In the genomic region with DNA sequence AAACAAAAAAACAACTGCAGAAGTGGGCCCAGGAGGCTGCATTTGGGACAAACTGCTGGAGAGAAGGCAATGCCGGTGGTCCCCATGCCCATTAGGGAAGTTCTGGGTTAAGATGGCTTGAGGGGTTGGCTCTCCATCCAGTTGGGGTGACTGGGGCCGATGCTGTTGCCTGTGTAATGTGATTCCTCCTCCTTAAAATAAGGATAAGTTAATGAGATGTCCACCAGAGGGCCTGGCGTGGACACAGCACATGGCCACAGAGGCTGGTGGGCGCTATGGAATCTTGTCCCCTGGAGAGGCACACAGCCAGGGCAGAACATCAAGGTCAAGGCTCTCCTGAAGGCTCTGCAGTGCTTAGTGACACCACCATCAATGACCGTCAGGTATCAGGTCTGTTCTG, we compare ENCODE assay signal across 8 cellular contexts. TPM values are rescaled to one million over a fixed set of nuclear protein-coding genes. Genes with fewer than 3 reads are reported as not detected.
A peak's percentile ranks its signal among the peaks of the same experiment; 100 is the strongest.
DNase-seq lines count a peak whose midpoint lies in the region; ATAC-seq and TF ChIP-seq lines count a peak whose summit lies in the region.

No MANE protein-coding gene starts in this region.

- H3K27me3 Mint-ChIP-seq in activated CD8-positive, alpha-beta memory T cell treated with anti-CD3 and anti-CD28 coated beads, Interleukin-2, amount 10 ng/mL, durations not matched to agents 7 days and 5 days: peaks cover 33% of the 10 kb centered on the region
- H3K27me3 Mint-ChIP-seq in endothelial cell (ENCODE audit: unreplicated experiment): peaks cover 16% of the 10 kb centered on the region

- H3K36me3 Mint-ChIP-seq in activated CD8-positive, alpha-beta memory T cell treated with anti-CD3 and anti-CD28 coated beads, Interleukin-2, amount 10 ng/mL, durations not matched to agents 7 days and 5 days: no peaks in the 10 kb centered on the region
- H3K36me3 Mint-ChIP-seq in endothelial cell (ENCODE audit: low read depth, unreplicated experiment): peaks cover 3% of the 10 kb centered on the region

- H3K9me3 Mint-ChIP-seq in activated CD8-positive, alpha-beta memory T cell treated with anti-CD3 and anti-CD28 coated beads, Interleukin-2, amount 10 ng/mL, durations not matched to agents 7 days and 5 days (ENCODE audit: low read depth): no peaks in the 10 kb centered on the region
- no peaks in the 10 kb centered on the region for H3K9me3 Mint-ChIP-seq in endothelial cell (ENCODE audit: unreplicated experiment)

- H3K4me3 ChIP-seq in NB4 (ENCODE audit: low read depth, low read length) (peak overlapping the region; percentile 5), sigmoid colon (no peak overlapping the region), MG63 (no peak overlapping the region), gastrocnemius medialis (no peak overlapping the region)

- 55 to 61% methylated on average over 5 of the region's 5 CpGs for WGBS in sigmoid colon, 2 donors

- TF ChIP-seq CTCF in NB4 (IDR thresholded peaks at IDR 0.05; ENCODE audit: low read depth, low read length) (peak; percentile 41), endothelial cell (IDR thresholded peaks at IDR 0.05; ENCODE audit: unreplicated experiment) (peak; percentile 50), sigmoid colon (IDR thresholded peaks at IDR 0.05) (no peak), gastrocnemius medialis (IDR thresholded peaks at IDR 0.05 in 4 of 5, conservative IDR thresholded peaks at IDR 0.05 in 1 of 5) (peak in 1 of 5 experiments; percentile 17)

- no peak overlapping the region for H3K27ac Mint-ChIP-seq in activated CD8-positive, alpha-beta memory T cell treated with anti-CD3 and anti-CD28 coated beads, Interleukin-2, amount 10 ng/mL, durations not matched to agents 7 days and 5 days
- H3K27ac Mint-ChIP-seq in endothelial cell (ENCODE audit: unreplicated experiment): no peak overlapping the region

- H3K36me3 ChIP-seq in sigmoid colon: no peaks in the 10 kb centered on the region
- no peaks in the 10 kb centered on the region for H3K36me3 ChIP-seq in MG63
- no peaks in the 10 kb centered on the region for H3K36me3 ChIP-seq in gastrocnemius medialis

- intact Hi-C loops in sigmoid colon (cut with DNase I): no loop called here
- intact Hi-C loops in gastrocnemius medialis (cut with DNase I; ENCODE audit: low total_unique reads): no loop called here

- in situ Hi-C loops in gastrocnemius medialis (cut with MboI; ENCODE audit: low sequenced_read_pairs in 4 of 4): no loop called here

- TF ChIP-seq POLR2A in NB4 (IDR thresholded peaks at IDR 0.05; ENCODE audit: extremely low read depth, insufficient read length) (no peak), sigmoid colon (IDR thresholded peaks at IDR 0.05) (no peak), gastrocnemius medialis (IDR thresholded peaks at IDR 0.05) (no peak)

- H3K4me1 ChIP-seq in sigmoid colon (peaks cover 0 to 18% (median 15%) of the 10 kb centered on the region in 4 donors), gastrocnemius medialis (no peaks in the 10 kb centered on the region)

- peaks cover 31% of the 10 kb centered on the region for H3K4me1 Mint-ChIP-seq in activated CD8-positive, alpha-beta memory T cell treated with anti-CD3 and anti-CD28 coated beads, Interleukin-2, amount 10 ng/mL, durations not matched to agents 7 days and 5 days
- peaks cover 3% of the 10 kb centered on the region for H3K4me1 Mint-ChIP-seq in endothelial cell (ENCODE audit: unreplicated experiment)

- no peak for TF ChIP-seq EP300 in sigmoid colon (IDR thresholded peaks at IDR 0.05)

- no peak for DNase-seq in activated CD8-positive, alpha-beta memory T cell treated with anti-CD3 and anti-CD28 coated beads, Interleukin-2, amount 10 ng/mL, durations not matched to agents 7 days and 5 days
- DNase-seq in activated CD8-positive, alpha-beta memory T cell treated with anti-CD3 and anti-CD28 coated beads, Interleukin-2, amount 50 U/mL, for 4 hours: no peak
- DNase-seq in NB4 (ENCODE audit: low read depth) (peak; percentile 72), endothelial cell (ENCODE audit: low spot score) (no peak), sigmoid colon (peak; percentile 35), MG63 (no peak), gastrocnemius medialis (no peak)
- no peak for DNase-seq in stimulated activated CD4-positive, alpha-beta T cell treated with anti-CD3 and anti-CD28 coated beads, Interleukin-12 subunit alpha, Interleukin-12 subunit beta, amount 100 ng/mL, for 4 hours

- no peak for ATAC-seq in activated CD8-positive, alpha-beta memory T cell treated with anti-CD3 and anti-CD28 coated beads, Interleukin-2, amount 10 ng/mL, durations not matched to agents 7 days and 5 days
- ATAC-seq in gastrocnemius medialis: no peak

- H3K27me3 ChIP-seq in sigmoid colon (peaks cover 22 to 74% (median 59%) of the 10 kb centered on the region in 3 donors), MG63 (peaks cover 54% of the 10 kb centered on the region), gastrocnemius medialis (peaks cover 57 to 70% (median 57%) of the 10 kb centered on the region in 3 donors)

- H3K9me3 ChIP-seq in sigmoid colon: no peaks in the 10 kb centered on the region
- no peaks in the 10 kb centered on the region for H3K9me3 ChIP-seq in MG63
- no peaks in the 10 kb centered on the region for H3K9me3 ChIP-seq in gastrocnemius medialis

- H3K27ac ChIP-seq in sigmoid colon: no peak overlapping the region
- peak overlapping the region in 1 of 4 donors; percentile 28 for H3K27ac ChIP-seq in gastrocnemius medialis

- CTCF ChIA-PET in activated CD8-positive, alpha-beta memory T cell treated with anti-CD3 and anti-CD28 coated beads, Interleukin-2, amount 10 ng/mL, durations not matched to agents 7 days and 5 days (lab: Charles Lee): interaction anchor here (0.6 to 1.0 kb wide), 3 partner anchors 19 to 48 kb away, joined by 3 to 4 read pairs (median 3); no protein-coding TSS in a partner anchor

- H3K4me3 Mint-ChIP-seq in activated CD8-positive, alpha-beta memory T cell treated with anti-CD3 and anti-CD28 coated beads, Interleukin-2, amount 10 ng/mL, durations not matched to agents 7 days and 5 days: peak overlapping the region; percentile 74
- peak overlapping the region; percentile 31 for H3K4me3 Mint-ChIP-seq in endothelial cell (ENCODE audit: unreplicated experiment)

RNA-seq across cellular contexts. Expression of a gene that starts 1.0 kb away (rescaled TPM):
- 10 to 100 TPM; 72.7 to 83.8 TPM for total RNA-seq in activated CD8-positive, alpha-beta memory T cell treated with anti-CD3 and anti-CD28 coated beads, Interleukin-2, amount 10 ng/mL, durations not matched to agents 7 days and 5 days
- total RNA-seq in endothelial cell (ENCODE audit: unreplicated experiment): 3.9 TPM
- total RNA-seq in sigmoid colon: 1 to 10 TPM in 3 of 4 donors, under 1 TPM in 1; 0.81 to 7.8 (median 3.5) TPM
- polyA plus RNA-seq in sigmoid colon: 1 to 10 TPM in 2 of 3 donors, under 1 TPM in 1; 0.92 to 6.7 (median 4.8) TPM
- 0.16 TPM in 1 of 2 replicates, not detected in the other for total RNA-seq in MG63 (2014; rRNA removed; shearing (Covaris generic); ENCODE audit: low replicate concordance)
- 1 to 10 TPM; 1.2 to 4.1 (median 2.5) TPM for total RNA-seq in gastrocnemius medialis

Comparison
In these comparisons a context has a peak if more than half of its experiments do, and no peak if none do; other contexts are left out.
1. DNase-seq: peak in NB4 (single experiment) and sigmoid colon (single experiment); none in activated CD8-positive, alpha-beta memory T cell treated with anti-CD3 and anti-CD28 coated beads, Interleukin-2, amount 10 ng/mL, durations not matched to agents 7 days and 5 days (single experiment), activated CD8-positive, alpha-beta memory T cell treated with anti-CD3 and anti-CD28 coated beads, Interleukin-2, amount 50 U/mL, for 4 hours (single experiment), endothelial cell (single experiment), MG63 (single experiment), gastrocnemius medialis (0 of 2) and stimulated activated CD4-positive, alpha-beta T cell treated with anti-CD3 and anti-CD28 coated beads, Interleukin-12 subunit alpha, Interleukin-12 subunit beta, amount 100 ng/mL, for 4 hours (single experiment).
2. CTCF ChIP-seq: peak in NB4 (single experiment) and endothelial cell (single experiment); none in sigmoid colon (0 of 4).
3. RNA of a gene that starts 1.0 kb away (total RNA-seq): 72.7 to 83.8 TPM in activated CD8-positive, alpha-beta memory T cell treated with anti-CD3 and anti-CD28 coated beads, Interleukin-2, amount 10 ng/mL, durations not matched to agents 7 days and 5 days; 0.81 to 7.8 TPM in sigmoid colon, 3.9 TPM in endothelial cell (single experiment), 1.2 to 4.1 TPM in gastrocnemius medialis and 0.16 TPM in MG63; every median in the first group is over 4 times any median in the second.